14 cellular contexts compared by ENCODE assay signal in the genomic region with DNA sequence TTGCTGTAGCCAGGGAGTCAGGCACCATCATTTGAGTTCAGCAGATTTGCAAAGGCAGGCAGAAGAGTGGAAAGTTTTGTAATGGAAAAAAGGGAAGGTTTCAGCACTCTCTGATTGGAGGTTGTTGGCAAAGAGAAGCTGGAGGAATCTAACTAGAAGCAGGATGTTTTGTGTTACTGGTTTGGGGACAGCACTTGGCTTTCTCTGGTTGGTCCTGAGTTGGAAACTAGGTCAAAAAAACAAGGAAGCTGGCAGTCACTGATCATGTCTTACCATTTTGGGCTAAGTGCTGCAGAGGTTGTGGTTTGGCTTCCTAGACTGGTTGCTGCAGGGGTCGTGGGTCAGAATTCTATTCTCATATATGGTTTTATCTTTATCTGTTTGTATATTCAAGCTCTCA.
DNase-seq lines count a peak whose midpoint lies in the region; TF ChIP-seq lines count a peak whose summit lies in the region.
"Had no signal": no experiment of that assay in that cellular context is flagged by ENCODE, and none has a peak within 500 bp of the region (broad histone marks: within the 10 kb centered on the region; RNA-seq: fewer than 3 reads in every experiment).

No MANE protein-coding gene starts in this region.

- H3K27me3 ChIP-seq in esophagus muscularis mucosa, result no peaks in the 10 kb centered on the region
- H3K27me3 ChIP-seq in vagina, result no peaks in the 10 kb centered on the region
- H3K27me3 ChIP-seq: suprapubic skin had no signal

- TF ChIP-seq POLR2A in esophagus muscularis mucosa (IDR thresholded peaks at IDR 0.05; ENCODE audit: low read depth) (no peak), vagina (IDR thresholded peaks at IDR 0.05) (no peak)

- CTCF ChIA-PET in activated naive CD4-positive, alpha-beta T cell treated with anti-CD3 and anti-CD28 coated beads for 36 hours (lab: Charles Lee), result no interaction called here

- H3K4me1 ChIP-seq in esophagus muscularis mucosa (peaks cover 7 to 21% (median 20%) of the 10 kb centered on the region in 4 donors), vagina (peaks cover 9% of the 10 kb centered on the region)
- H3K4me1 ChIP-seq: suprapubic skin had no signal

- H3K27ac ChIP-seq in esophagus muscularis mucosa (replicated peaks in 1 of 4) (peak overlapping the region in 3 of 4 donors; percentile 13 to 33 (median 30)), vagina (peak overlapping the region; percentile 49)
- H3K27ac ChIP-seq: 22Rv1, suprapubic skin had no signal

- H3K4me3 ChIP-seq in esophagus muscularis mucosa (no peak overlapping the region), vagina (no peak overlapping the region)
- H3K4me3 ChIP-seq: suprapubic skin had no signal

- intact Hi-C loops in activated naive CD4-positive, alpha-beta T cell treated with anti-CD3 and anti-CD28 coated beads for 36 hours (cut with micrococcal nuclease), result no loop called here
- intact Hi-C loops in esophagus muscularis mucosa (cut with DNase I), result no loop called here
- intact Hi-C loops in vagina (cut with DNase I), result no loop called here

- H3K9me3 ChIP-seq in esophagus muscularis mucosa, result no peaks in the 10 kb centered on the region
- no peaks in the 10 kb centered on the region for H3K9me3 ChIP-seq in vagina
- H3K9me3 ChIP-seq: suprapubic skin had no signal

- H3K27ac Mint-ChIP-seq in activated naive CD4-positive, alpha-beta T cell treated with anti-CD3 and anti-CD28 coated beads, Interleukin-2, amount 50 U/mL, for 24 hours, result peak overlapping the region; percentile 11
- H3K27ac Mint-ChIP-seq in activated naive CD4-positive, alpha-beta T cell treated with anti-CD3 and anti-CD28 coated beads for 36 hours, result no peak overlapping the region
- H3K27ac Mint-ChIP-seq in activated naive CD8-positive, alpha-beta T cell treated with anti-CD3 and anti-CD28 coated beads for 36 hours, result no peak overlapping the region
- H3K27ac Mint-ChIP-seq: activated naive CD4-positive, alpha-beta T cell treated with anti-CD3 and anti-CD28 coated beads, Interleukin-2, amount 10 ng/mL, durations not matched to agents 7 days and 5 days had no signal

- H3K36me3 ChIP-seq in esophagus muscularis mucosa (no peaks in the 10 kb centered on the region), vagina (no peaks in the 10 kb centered on the region)
- H3K36me3 ChIP-seq: suprapubic skin had no signal

- H3K36me3 Mint-ChIP-seq in activated naive CD4-positive, alpha-beta T cell treated with anti-CD3 and anti-CD28 coated beads, Interleukin-2, amount 50 U/mL, for 24 hours, result no peaks in the 10 kb centered on the region
- H3K36me3 Mint-ChIP-seq in activated naive CD4-positive, alpha-beta T cell treated with anti-CD3 and anti-CD28 coated beads for 36 hours (ENCODE audit: low read depth), result no peaks in the 10 kb centered on the region
- H3K36me3 Mint-ChIP-seq in activated naive CD8-positive, alpha-beta T cell treated with anti-CD3 and anti-CD28 coated beads for 36 hours, result no peaks in the 10 kb centered on the region
- H3K36me3 Mint-ChIP-seq: activated naive CD4-positive, alpha-beta T cell treated with anti-CD3 and anti-CD28 coated beads, Interleukin-2, amount 10 ng/mL, durations not matched to agents 7 days and 5 days had no signal

- H3K27me3 Mint-ChIP-seq in activated naive CD4-positive, alpha-beta T cell treated with anti-CD3 and anti-CD28 coated beads, Interleukin-2, amount 50 U/mL, for 24 hours, result peaks cover 6% of the 10 kb centered on the region
- H3K27me3 Mint-ChIP-seq in activated naive CD4-positive, alpha-beta T cell treated with anti-CD3 and anti-CD28 coated beads for 36 hours (ENCODE audit: low read depth), result peaks cover 3% of the 10 kb centered on the region
- H3K27me3 Mint-ChIP-seq in activated naive CD8-positive, alpha-beta T cell treated with anti-CD3 and anti-CD28 coated beads for 36 hours, result peaks cover 4% of the 10 kb centered on the region
- H3K27me3 Mint-ChIP-seq: activated naive CD4-positive, alpha-beta T cell treated with anti-CD3 and anti-CD28 coated beads, Interleukin-2, amount 10 ng/mL, durations not matched to agents 7 days and 5 days had no signal

- WGBS in esophagus muscularis mucosa, result 15% methylated on average over 1 of the region's 1 CpG

- no peaks in the 10 kb centered on the region for H3K9me3 Mint-ChIP-seq in activated naive CD4-positive, alpha-beta T cell treated with anti-CD3 and anti-CD28 coated beads, Interleukin-2, amount 50 U/mL, for 24 hours
- no peaks in the 10 kb centered on the region for H3K9me3 Mint-ChIP-seq in activated naive CD4-positive, alpha-beta T cell treated with anti-CD3 and anti-CD28 coated beads for 36 hours
- H3K9me3 Mint-ChIP-seq in activated naive CD8-positive, alpha-beta T cell treated with anti-CD3 and anti-CD28 coated beads for 36 hours, result no peaks in the 10 kb centered on the region
- H3K9me3 Mint-ChIP-seq: activated naive CD4-positive, alpha-beta T cell treated with anti-CD3 and anti-CD28 coated beads, Interleukin-2, amount 10 ng/mL, durations not matched to agents 7 days and 5 days had no signal

- H3K4me3 Mint-ChIP-seq in activated naive CD4-positive, alpha-beta T cell treated with anti-CD3 and anti-CD28 coated beads, Interleukin-2, amount 50 U/mL, for 24 hours, result no peak overlapping the region
- H3K4me3 Mint-ChIP-seq in activated naive CD4-positive, alpha-beta T cell treated with anti-CD3 and anti-CD28 coated beads for 36 hours, result no peak overlapping the region
- H3K4me3 Mint-ChIP-seq in activated naive CD8-positive, alpha-beta T cell treated with anti-CD3 and anti-CD28 coated beads for 36 hours, result no peak overlapping the region
- H3K4me3 Mint-ChIP-seq: activated naive CD4-positive, alpha-beta T cell treated with anti-CD3 and anti-CD28 coated beads, Interleukin-2, amount 10 ng/mL, durations not matched to agents 7 days and 5 days had no signal

- TF ChIP-seq CTCF in esophagus muscularis mucosa (IDR thresholded peaks at IDR 0.05), result no peak
- TF ChIP-seq CTCF in vagina (IDR thresholded peaks at IDR 0.05), result no peak

- H3K4me1 Mint-ChIP-seq in activated naive CD4-positive, alpha-beta T cell treated with anti-CD3 and anti-CD28 coated beads, Interleukin-2, amount 50 U/mL, for 24 hours, result no peaks in the 10 kb centered on the region
- H3K4me1 Mint-ChIP-seq in activated naive CD4-positive, alpha-beta T cell treated with anti-CD3 and anti-CD28 coated beads for 36 hours (ENCODE audit: low read depth), result no peaks in the 10 kb centered on the region
- H3K4me1 Mint-ChIP-seq in activated naive CD8-positive, alpha-beta T cell treated with anti-CD3 and anti-CD28 coated beads for 36 hours, result peaks cover 3% of the 10 kb centered on the region
- H3K4me1 Mint-ChIP-seq: activated naive CD4-positive, alpha-beta T cell treated with anti-CD3 and anti-CD28 coated beads, Interleukin-2, amount 10 ng/mL, durations not matched to agents 7 days and 5 days had no signal

- DNase-seq in activated naive CD4-positive, alpha-beta T cell treated with anti-CD3 and anti-CD28 coated beads for 36 hours, result no peak
- no peak for DNase-seq in esophagus muscularis mucosa (ENCODE audit: extremely low spot score)
- DNase-seq in midbrain (lab: John Stamatoyannopoulos, UW), result peak; percentile 1
- DNase-seq in vagina (ENCODE audit: extremely low spot score in 2 of 2), result peak in 1 of 2 donors; percentile 72
- no peak for DNase-seq in NCI-H128 (lab: John Stamatoyannopoulos, UW; ENCODE audit: unreplicated experiment)
- DNase-seq in retina, result no peak
- DNase-seq in activated naive CD8-positive, alpha-beta T cell treated with anti-CD3 and anti-CD28 coated beads for 36 hours, result no peak
- DNase-seq: activated naive CD4-positive, alpha-beta T cell treated with anti-CD3 and anti-CD28 coated beads, Interleukin-2, amount 10 ng/mL, durations not matched to agents 7 days and 5 days; NCI-H1105 treated with DMSO at 0.1 percent for 48 hours; NCI-H526 treated with DMSO at 0.1 percent for 48 hours; RPMI8226 had no signal

- TF ChIP-seq EP300 in esophagus muscularis mucosa (IDR thresholded peaks at IDR 0.05), result no peak
